15 cellular contexts compared by ENCODE assay signal in genomic region chr6:108677357-108677756, GRCh38.
DNase-seq lines count a peak whose midpoint lies in the region; ATAC-seq and TF ChIP-seq lines count a peak whose summit lies in the region.
"Had no signal": no experiment of that assay in that cellular context is flagged by ENCODE, and none has a peak within 500 bp of the region (broad histone marks: within the 10 kb centered on the region; RNA-seq: fewer than 3 reads in every experiment).

No MANE protein-coding gene starts in this region.

- TF ChIP-seq CTCF in psoas muscle (IDR thresholded peaks at IDR 0.05), result no peak

- 56 to 87% (median 66%) methylated on average over 3 of the region's 3 CpGs for WGBS in psoas muscle, 3 donors

- no peaks in the 10 kb centered on the region for H3K9me3 Mint-ChIP-seq in central memory CD8-positive, alpha-beta T cell
- no peaks in the 10 kb centered on the region for H3K9me3 Mint-ChIP-seq in immature natural killer cell
- H3K9me3 Mint-ChIP-seq: activated naive CD8-positive, alpha-beta T cell treated with anti-CD3 and anti-CD28 coated beads, Interleukin-2, amount 10 ng/mL, durations not matched to agents 7 days and 5 days; CD14-positive monocyte had no signal

- no peaks in the 10 kb centered on the region for H3K9me3 ChIP-seq in psoas muscle
- H3K9me3 ChIP-seq: mucosa of descending colon, testis had no signal

- H3K4me1 Mint-ChIP-seq in central memory CD8-positive, alpha-beta T cell, result peaks cover 51% of the 10 kb centered on the region
- peaks cover 42 to 66% of the 10 kb centered on the region in 2 donors for H3K4me1 Mint-ChIP-seq in immature natural killer cell
- H3K4me1 Mint-ChIP-seq: activated naive CD8-positive, alpha-beta T cell treated with anti-CD3 and anti-CD28 coated beads, Interleukin-2, amount 10 ng/mL, durations not matched to agents 7 days and 5 days had no signal

- no peak overlapping the region for H3K4me3 Mint-ChIP-seq in central memory CD8-positive, alpha-beta T cell
- H3K4me3 Mint-ChIP-seq in immature natural killer cell, result no peak overlapping the region
- H3K4me3 Mint-ChIP-seq: activated naive CD8-positive, alpha-beta T cell treated with anti-CD3 and anti-CD28 coated beads, Interleukin-2, amount 10 ng/mL, durations not matched to agents 7 days and 5 days; CD14-positive monocyte; T-helper 17 cell had no signal

- DNase-seq in EH (ENCODE audit: low read depth) (peak; percentile 30), NCI-H2107 (lab: John Stamatoyannopoulos, UW) (peak; percentile 64), psoas muscle (no peak), immature natural killer cell (no peak)
- no peak for DNase-seq in central memory CD8-positive, alpha-beta T cell (ENCODE audit: low spot score in 2 of 2)
- DNase-seq: activated naive CD8-positive, alpha-beta T cell treated with anti-CD3 and anti-CD28 coated beads, Interleukin-2, amount 10 ng/mL, durations not matched to agents 7 days and 5 days; mucosa of descending colon; NCI-H226; posterior cingulate gyrus; T-helper 17 cell; testis had no signal

- H3K36me3 Mint-ChIP-seq in central memory CD8-positive, alpha-beta T cell (ENCODE audit: insufficient read depth), result peaks cover 9% of the 10 kb centered on the region
- peaks cover 0 to 17% (median 7%) of the 10 kb centered on the region in 3 donors for H3K36me3 Mint-ChIP-seq in immature natural killer cell

- H3K27ac Mint-ChIP-seq in central memory CD8-positive, alpha-beta T cell (ENCODE audit: low read depth), result peak overlapping the region; percentile 22
- H3K27ac Mint-ChIP-seq in immature natural killer cell, result peak overlapping the region in 2 of 6 donors; percentile 37 to 76
- H3K27ac Mint-ChIP-seq: activated naive CD8-positive, alpha-beta T cell treated with anti-CD3 and anti-CD28 coated beads, Interleukin-2, amount 10 ng/mL, durations not matched to agents 7 days and 5 days; T-helper 17 cell had no signal

- no peaks in the 10 kb centered on the region for H3K27me3 ChIP-seq in psoas muscle (ENCODE audit: insufficient read depth in 3 of 3, low read length in 2 of 3)
- H3K27me3 ChIP-seq: testis had no signal

- H3K27ac ChIP-seq in psoas muscle, result peak overlapping the region; percentile 79

- H3K4me1 ChIP-seq in psoas muscle, result peaks cover 62% of the 10 kb centered on the region

- no peak overlapping the region for H3K4me3 ChIP-seq in psoas muscle
- H3K4me3 ChIP-seq: GM12878, mucosa of descending colon, testis had no signal

- H3K36me3 ChIP-seq in psoas muscle (ENCODE audit: insufficient read depth in 1 of 2, low read depth in 1 of 2), result peaks cover 0 to 7% of the 10 kb centered on the region in 2 donors

- intact Hi-C loops in psoas muscle (cut with DNase I), result no loop called here

- no peaks in the 10 kb centered on the region for H3K27me3 Mint-ChIP-seq in central memory CD8-positive, alpha-beta T cell
- no peaks in the 10 kb centered on the region for H3K27me3 Mint-ChIP-seq in immature natural killer cell (ENCODE audit: low read depth in 3 of 3)
- H3K27me3 Mint-ChIP-seq: activated naive CD8-positive, alpha-beta T cell treated with anti-CD3 and anti-CD28 coated beads, Interleukin-2, amount 10 ng/mL, durations not matched to agents 7 days and 5 days; T-helper 17 cell had no signal

- no peak for ATAC-seq in central memory CD8-positive, alpha-beta T cell (replicated peaks; ENCODE audit: extremely low read depth, poor library complexity, severe bottlenecking)
- ATAC-seq in psoas muscle (peak; percentile 35 to 69 (median 58)), GM21381 (IDR thresholded peaks at IDR 0.05; ENCODE audit: unreplicated experiment) (no peak), GM19035 (IDR thresholded peaks at IDR 0.05; ENCODE audit: unreplicated experiment) (no peak)
- ATAC-seq: GM12878, mucosa of descending colon, T-helper 17 cell had no signal

Comparison
In these comparisons a context has a peak if more than half of its experiments do, and no peak if none do; other contexts are left out.
1. DNase-seq: peak in EH (single experiment) and NCI-H2107 (single experiment); none in central memory CD8-positive, alpha-beta T cell (0 of 2), psoas muscle (0 of 2) and immature natural killer cell (0 of 3).
2. ATAC-seq: peak in psoas muscle (4 of 4); none in central memory CD8-positive, alpha-beta T cell (single experiment), GM21381 (single experiment) and GM19035 (single experiment).